ENCODE assay signal across 24 cellular contexts in the genomic region with DNA sequence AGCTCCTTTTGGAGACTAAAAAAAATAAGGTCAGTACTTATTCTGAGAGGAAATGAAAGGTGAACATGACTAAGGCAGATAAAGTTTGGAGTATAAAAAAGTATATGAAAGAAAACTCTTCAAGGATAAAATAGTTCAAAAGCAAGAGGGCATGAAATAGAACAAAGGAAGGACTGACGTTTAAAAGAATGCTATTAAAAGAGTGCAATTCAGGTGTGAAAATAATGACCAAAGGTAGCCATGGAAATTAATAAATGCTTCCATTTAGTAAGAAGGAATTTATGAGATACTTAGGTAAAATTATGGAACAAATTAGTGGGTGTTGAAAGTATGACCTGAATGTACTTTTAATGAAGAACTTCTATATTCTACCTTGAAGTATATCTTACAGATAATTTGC.
DNase-seq lines count a peak whose midpoint lies in the region; TF ChIP-seq lines count a peak whose summit lies in the region.
"Had no signal": no experiment of that assay in that cellular context is flagged by ENCODE, and none has a peak within 500 bp of the region (broad histone marks: within the 10 kb centered on the region; RNA-seq: fewer than 3 reads in every experiment).

No MANE protein-coding gene starts in this region.

- TF ChIP-seq RAD21 in Ishikawa (IDR thresholded peaks at IDR 0.05; ENCODE audit: low read depth), result no peak

- TF ChIP-seq EP300 in Ishikawa (IDR thresholded peaks at IDR 0.05; ENCODE audit: borderline replicate concordance), result peak; percentile 51; the same call in 1 of the 2 replicates

- H3K4me1 Mint-ChIP-seq in activated CD4-positive, alpha-beta T cell treated with anti-CD3 and anti-CD28 coated beads, Interleukin-2, amount 10 ng/mL, durations not matched to agents 7 days and 5 days, result no peaks in the 10 kb centered on the region
- H3K4me1 Mint-ChIP-seq: B cell; CD14-positive monocyte; CD4-positive, alpha-beta memory T cell; CD4-positive, CD25-positive, alpha-beta regulatory T cell; CD8-positive, alpha-beta memory T cell had no signal

- POLR2A ChIA-PET in activated CD4-positive, alpha-beta T cell treated with anti-CD3 and anti-CD28 coated beads, Interleukin-2, amount 10 ng/mL, durations not matched to agents 7 days and 5 days (lab: Charles Lee), result no interaction called here

- no peaks in the 10 kb centered on the region for H3K27me3 Mint-ChIP-seq in activated CD4-positive, alpha-beta T cell treated with anti-CD3 and anti-CD28 coated beads, Interleukin-2, amount 10 ng/mL, durations not matched to agents 7 days and 5 days
- H3K27me3 Mint-ChIP-seq: CD4-positive, alpha-beta memory T cell; CD4-positive, alpha-beta T cell; CD4-positive, CD25-positive, alpha-beta regulatory T cell; CD8-positive, alpha-beta memory T cell had no signal

- H3K4me3 Mint-ChIP-seq in activated CD4-positive, alpha-beta T cell treated with anti-CD3 and anti-CD28 coated beads, Interleukin-2, amount 10 ng/mL, durations not matched to agents 7 days and 5 days, result no peak overlapping the region
- H3K4me3 Mint-ChIP-seq: B cell; CD14-positive monocyte; CD4-positive, alpha-beta memory T cell; CD4-positive, alpha-beta T cell; CD4-positive, CD25-positive, alpha-beta regulatory T cell; CD8-positive, alpha-beta memory T cell; CD8-positive, alpha-beta T cell had no signal

- CTCF ChIA-PET in activated CD4-positive, alpha-beta T cell treated with anti-CD3 and anti-CD28 coated beads, Interleukin-2, amount 10 ng/mL, durations not matched to agents 7 days and 5 days (lab: Charles Lee), result no interaction called here

- no peak overlapping the region for H3K27ac Mint-ChIP-seq in activated CD4-positive, alpha-beta T cell treated with anti-CD3 and anti-CD28 coated beads, Interleukin-2, amount 10 ng/mL, durations not matched to agents 7 days and 5 days
- H3K27ac Mint-ChIP-seq: B cell; CD4-positive, alpha-beta memory T cell; CD4-positive, alpha-beta T cell; CD4-positive, CD25-positive, alpha-beta regulatory T cell; CD8-positive, alpha-beta memory T cell; CD8-positive, alpha-beta T cell had no signal

- no peak for DNase-seq in activated CD4-positive, alpha-beta T cell treated with anti-CD3 and anti-CD28 coated beads, Interleukin-2, amount 10 ng/mL, durations not matched to agents 7 days and 5 days
- DNase-seq: 8988T; ACHN; AML-193; BE2C; C1 segment of cervical spinal cord; Caco-2; Calu3; CD4-positive, alpha-beta memory T cell; CD4-positive, alpha-beta T cell; CD4-positive, CD25-positive, alpha-beta regulatory T cell; CD8-positive, alpha-beta memory T cell; CD8-positive, alpha-beta T cell; COR-L47; DMS 273 treated with DMSO at 0.1 percent for 48 hours; DMS153; DMS53; DMS79; DMS79 treated with DMSO at 0.1 percent for 48 hours; DND-41; EL had no signal

- H3K9me3 Mint-ChIP-seq in activated CD4-positive, alpha-beta T cell treated with anti-CD3 and anti-CD28 coated beads, Interleukin-2, amount 10 ng/mL, durations not matched to agents 7 days and 5 days, result peaks cover 2% of the 10 kb centered on the region

- H3K36me3 Mint-ChIP-seq in activated CD4-positive, alpha-beta T cell treated with anti-CD3 and anti-CD28 coated beads, Interleukin-2, amount 10 ng/mL, durations not matched to agents 7 days and 5 days (ENCODE audit: low read depth), result no peaks in the 10 kb centered on the region
- H3K36me3 Mint-ChIP-seq: CD14-positive monocyte; CD4-positive, alpha-beta memory T cell; CD4-positive, CD25-positive, alpha-beta regulatory T cell; CD8-positive, alpha-beta memory T cell; CD8-positive, alpha-beta T cell had no signal

TF ChIP-seq in Ishikawa, 13 proteins besides CTCF, POLR2A, EP300 and RAD21:
- peak; percentile 50; the same call in 1 of the 2 replicates for TF ChIP-seq TEAD4 (IDR thresholded peaks at IDR 0.05)
- no peak for TF ChIP-seq TCF12 (IDR thresholded peaks at IDR 0.05; ENCODE audit: low read depth)
- peak; percentile 17; the same call in 1 of the 2 replicates for TF ChIP-seq NFIC (IDR thresholded peaks at IDR 0.05)
TF ChIP-seq in Ishikawa: peak in this region for 2.
